20 cellular contexts compared by ENCODE assay signal in the genomic region with DNA sequence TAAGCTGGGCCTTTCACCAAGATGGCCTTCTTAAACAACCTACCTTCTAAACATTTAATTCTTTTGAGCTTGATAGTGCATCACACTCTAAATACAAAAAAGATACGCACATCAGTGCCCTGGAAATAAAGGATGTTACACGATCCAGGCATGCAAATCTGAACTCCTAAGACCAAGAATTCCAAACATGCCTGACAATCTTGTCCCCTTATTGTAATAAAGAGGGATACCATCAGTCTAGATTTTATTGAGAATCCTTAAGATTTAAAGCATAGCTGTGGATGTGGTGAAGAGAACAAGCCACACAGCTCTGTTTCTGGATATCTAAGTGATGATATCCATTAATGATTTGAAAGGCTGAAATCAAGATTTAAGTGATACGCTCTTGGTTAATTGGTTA. TPM values are rescaled to one million over a fixed set of nuclear protein-coding genes. Genes with fewer than 3 reads are reported as not detected.
A peak's percentile ranks its signal among the peaks of the same experiment; 100 is the strongest.
DNase-seq lines count a peak whose midpoint lies in the region; ATAC-seq, FAIRE-seq and TF ChIP-seq lines count a peak whose summit lies in the region.
"Had no signal": no experiment of that assay in that cellular context is flagged by ENCODE, and none has a peak within 500 bp of the region (broad histone marks: within the 10 kb centered on the region; RNA-seq: fewer than 3 reads in every experiment).

No MANE protein-coding gene starts in this region.

- ATAC-seq in upper lobe of right lung (no peak), GM21619 (IDR thresholded peaks at IDR 0.05; ENCODE audit: unreplicated experiment) (no peak)
- ATAC-seq in activated naive CD8-positive, alpha-beta T cell treated with anti-CD3 and anti-CD28 coated beads, Interleukin-2, amount 50 U/mL, for 24 hours, result no peak
- ATAC-seq: CD8-positive, alpha-beta T cell; HCT116 had no signal

- intact Hi-C loops in upper lobe of right lung (cut with DNase I), result no loop called here

- DNase-seq in EL (peak; percentile 26), astrocyte (ENCODE audit: low read depth) (peak; percentile 5), endothelial cell (ENCODE audit: low spot score) (no peak), D721Med (ENCODE audit: insufficient read length, low spot score) (no peak), upper lobe of right lung (no peak)
- no peak for DNase-seq in activated naive CD8-positive, alpha-beta T cell treated with anti-CD3 and anti-CD28 coated beads, Interleukin-2, amount 50 U/mL, for 24 hours
- DNase-seq: Caco-2; CD4-positive, CD25-positive, alpha-beta regulatory T cell; CD8-positive, alpha-beta T cell; DMS 273 treated with DMSO at 0.1 percent for 48 hours; DMS79; GM23248; H9 had no signal

- peaks cover 36% of the 10 kb centered on the region for H3K36me3 Mint-ChIP-seq in astrocyte (ENCODE audit: low read depth, unreplicated experiment)
- H3K36me3 Mint-ChIP-seq in endothelial cell (ENCODE audit: low read depth, unreplicated experiment), result peaks cover 47% of the 10 kb centered on the region
- H3K36me3 Mint-ChIP-seq in activated naive CD8-positive, alpha-beta T cell treated with anti-CD3 and anti-CD28 coated beads, Interleukin-2, amount 50 U/mL, for 24 hours (ENCODE audit: low read depth), result peaks cover 73% of the 10 kb centered on the region

- peak overlapping the region; percentile 20 for H3K27ac Mint-ChIP-seq in astrocyte (ENCODE audit: unreplicated experiment)
- no peak overlapping the region for H3K27ac Mint-ChIP-seq in endothelial cell (ENCODE audit: unreplicated experiment)
- H3K27ac Mint-ChIP-seq in activated naive CD8-positive, alpha-beta T cell treated with anti-CD3 and anti-CD28 coated beads, Interleukin-2, amount 50 U/mL, for 24 hours, result no peak overlapping the region
- H3K27ac Mint-ChIP-seq: B cell; CD4-positive, CD25-positive, alpha-beta regulatory T cell; CD8-positive, alpha-beta T cell; H9 had no signal

- no peak overlapping the region for H2AFZ ChIP-seq in astrocyte (ENCODE audit: low read depth, low read length)
- H2AFZ ChIP-seq: GM23248 had no signal

- H3K9me3 ChIP-seq in astrocyte (ENCODE audit: insufficient read depth, low read depth, low read length), result no peaks in the 10 kb centered on the region
- no peaks in the 10 kb centered on the region for H3K9me3 ChIP-seq in upper lobe of right lung
- H3K9me3 ChIP-seq: Caco-2 had no signal

- no peak for TF ChIP-seq CTCF in astrocyte (IDR thresholded peaks at IDR 0.05; ENCODE audit: insufficient read depth, low read depth, low read length)
- TF ChIP-seq CTCF in endothelial cell (IDR thresholded peaks at IDR 0.05; ENCODE audit: unreplicated experiment), result no peak
- TF ChIP-seq CTCF in D721Med (IDR thresholded peaks at IDR 0.05; ENCODE audit: insufficient read depth, missing control alignments), result no peak
- no peak for TF ChIP-seq CTCF in upper lobe of right lung (IDR thresholded peaks at IDR 0.05)

- H3K4me3 Mint-ChIP-seq in astrocyte (ENCODE audit: unreplicated experiment) (peak overlapping the region; percentile 28), endothelial cell (ENCODE audit: unreplicated experiment) (peak overlapping the region; percentile 14)
- no peak overlapping the region for H3K4me3 Mint-ChIP-seq in activated naive CD8-positive, alpha-beta T cell treated with anti-CD3 and anti-CD28 coated beads, Interleukin-2, amount 50 U/mL, for 24 hours
- H3K4me3 Mint-ChIP-seq: B cell; CD4-positive, CD25-positive, alpha-beta regulatory T cell; H9 had no signal

- H3K9me3 Mint-ChIP-seq in astrocyte (ENCODE audit: unreplicated experiment), result peaks cover 3% of the 10 kb centered on the region
- H3K9me3 Mint-ChIP-seq in endothelial cell (ENCODE audit: unreplicated experiment), result no peaks in the 10 kb centered on the region
- H3K9me3 Mint-ChIP-seq in activated naive CD8-positive, alpha-beta T cell treated with anti-CD3 and anti-CD28 coated beads, Interleukin-2, amount 50 U/mL, for 24 hours, result no peaks in the 10 kb centered on the region
- H3K9me3 Mint-ChIP-seq: CD8-positive, alpha-beta T cell; H9 had no signal

- FAIRE-seq in astrocyte (lab: Jason Lieb, UNC), result no peak
- no peak for FAIRE-seq in D721Med (lab: Jason Lieb, UNC)
- FAIRE-seq: G401.6, GM12892 had no signal

- no peak overlapping the region for H3K9ac ChIP-seq in astrocyte (ENCODE audit: low read length)
- H3K9ac ChIP-seq: BLaER1, GM23248 had no signal

- H3K36me3 ChIP-seq in astrocyte (ENCODE audit: insufficient read depth, low read length) (peaks cover 66% of the 10 kb centered on the region), upper lobe of right lung (peaks cover 53% of the 10 kb centered on the region)

- peaks cover 94% of the 10 kb centered on the region for H3K79me2 ChIP-seq in astrocyte (ENCODE audit: insufficient read depth, low read length)

- H3K4me1 ChIP-seq in astrocyte (ENCODE audit: insufficient read depth, low read length), result no peaks in the 10 kb centered on the region
- no peaks in the 10 kb centered on the region for H3K4me1 ChIP-seq in upper lobe of right lung
- H3K4me1 ChIP-seq: BLaER1, Caco-2 had no signal

- H3K27me3 ChIP-seq in astrocyte (ENCODE audit: insufficient read depth, low read length), result no peaks in the 10 kb centered on the region
- H3K27me3 ChIP-seq in upper lobe of right lung, result no peaks in the 10 kb centered on the region
- H3K27me3 ChIP-seq: BLaER1 had no signal

- H3K27me3 Mint-ChIP-seq in astrocyte (ENCODE audit: low read depth, unreplicated experiment) (no peaks in the 10 kb centered on the region), endothelial cell (ENCODE audit: unreplicated experiment) (no peaks in the 10 kb centered on the region)
- no peaks in the 10 kb centered on the region for H3K27me3 Mint-ChIP-seq in activated naive CD8-positive, alpha-beta T cell treated with anti-CD3 and anti-CD28 coated beads, Interleukin-2, amount 50 U/mL, for 24 hours
- H3K27me3 Mint-ChIP-seq: B cell; CD4-positive, CD25-positive, alpha-beta regulatory T cell had no signal

- H3K4me1 Mint-ChIP-seq in astrocyte (ENCODE audit: low read depth, unreplicated experiment), result peaks cover 8% of the 10 kb centered on the region
- H3K4me1 Mint-ChIP-seq in endothelial cell (ENCODE audit: unreplicated experiment), result peaks cover 19% of the 10 kb centered on the region
- H3K4me1 Mint-ChIP-seq in activated naive CD8-positive, alpha-beta T cell treated with anti-CD3 and anti-CD28 coated beads, Interleukin-2, amount 50 U/mL, for 24 hours, result peaks cover 21% of the 10 kb centered on the region

- no peak overlapping the region for H3K27ac ChIP-seq in astrocyte (ENCODE audit: low read depth, low read length)
- H3K27ac ChIP-seq in upper lobe of right lung, result no peak overlapping the region
- H3K27ac ChIP-seq: BLaER1, C4-2B, GM23248 had no signal

- H4K20me1 ChIP-seq in astrocyte (ENCODE audit: insufficient read depth, low read length), result peaks cover 60% of the 10 kb centered on the region

- no peak overlapping the region for H3K4me2 ChIP-seq in astrocyte (ENCODE audit: low read length)
- H3K4me2 ChIP-seq: BLaER1 had no signal

- H3K4me3 ChIP-seq in astrocyte (ENCODE audit: insufficient read depth, low read depth, low read length), result no peak overlapping the region
- H3K4me3 ChIP-seq in upper lobe of right lung, result no peak overlapping the region
- H3K4me3 ChIP-seq: BLaER1, GM23248 had no signal

RNA-seq across cellular contexts. Expression of a gene that starts 13.0 kb away (rescaled TPM):
- total RNA-seq in astrocyte (61.5 and 69.3 TPM in 2 replicates), endothelial cell (ENCODE audit: unreplicated experiment) (129 TPM), upper lobe of right lung (56.0 TPM)

RNA-seq across cellular contexts. Expression of a gene that starts 56.5 kb away (rescaled TPM):
- total RNA-seq in astrocyte (16.6 and 17.6 TPM in 2 replicates), endothelial cell (ENCODE audit: unreplicated experiment) (44.3 TPM), upper lobe of right lung (12.9 TPM)

Comparison
In these comparisons a context has a peak if more than half of its experiments do, and no peak if none do; other contexts are left out.
1. DNase-seq: peak in EL (single experiment) and astrocyte (single experiment); none in endothelial cell (single experiment), D721Med (single experiment), upper lobe of right lung (single experiment) and activated naive CD8-positive, alpha-beta T cell treated with anti-CD3 and anti-CD28 coated beads, Interleukin-2, amount 50 U/mL, for 24 hours (single experiment).